Comparison of ENCODE assay signal across 1 cellular context in the genomic region with DNA sequence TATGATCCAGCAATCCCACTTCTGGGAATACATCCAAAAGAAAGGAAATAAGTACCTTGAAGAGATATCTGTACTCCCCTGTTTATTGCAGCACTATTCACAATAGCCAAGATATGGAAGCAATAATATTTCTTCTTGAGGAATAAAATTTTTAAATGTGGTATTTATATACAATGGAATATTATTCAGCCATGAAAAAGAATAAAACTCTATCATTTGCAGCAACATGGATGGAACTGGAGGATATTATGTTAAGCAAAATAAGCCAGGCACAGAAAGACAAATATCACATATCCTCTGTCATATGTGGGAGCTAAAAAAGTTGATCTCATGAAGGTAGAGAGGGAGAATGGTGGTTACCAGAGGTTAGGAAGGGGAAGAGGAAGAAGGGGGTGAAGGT.
TF ChIP-seq lines count a peak whose summit lies in the region.

No MANE protein-coding gene starts in this region.

TF ChIP-seq in H1, 55 proteins besides CTCF, POLR2A, EP300 and RAD21:
- TF ChIP-seq KDM1A (IDR thresholded peaks at IDR 0.05; ENCODE audit: borderline replicate concordance, low read length) (0 out of 2 replicates have a peak, but pooled peaks have one; percentile 12), SAP30 (IDR thresholded peaks at IDR 0.05; ENCODE audit: insufficient read depth, insufficient replicate concordance, low read length) (no peak)
